1 cellular context compared by ENCODE assay signal in the genomic region with DNA sequence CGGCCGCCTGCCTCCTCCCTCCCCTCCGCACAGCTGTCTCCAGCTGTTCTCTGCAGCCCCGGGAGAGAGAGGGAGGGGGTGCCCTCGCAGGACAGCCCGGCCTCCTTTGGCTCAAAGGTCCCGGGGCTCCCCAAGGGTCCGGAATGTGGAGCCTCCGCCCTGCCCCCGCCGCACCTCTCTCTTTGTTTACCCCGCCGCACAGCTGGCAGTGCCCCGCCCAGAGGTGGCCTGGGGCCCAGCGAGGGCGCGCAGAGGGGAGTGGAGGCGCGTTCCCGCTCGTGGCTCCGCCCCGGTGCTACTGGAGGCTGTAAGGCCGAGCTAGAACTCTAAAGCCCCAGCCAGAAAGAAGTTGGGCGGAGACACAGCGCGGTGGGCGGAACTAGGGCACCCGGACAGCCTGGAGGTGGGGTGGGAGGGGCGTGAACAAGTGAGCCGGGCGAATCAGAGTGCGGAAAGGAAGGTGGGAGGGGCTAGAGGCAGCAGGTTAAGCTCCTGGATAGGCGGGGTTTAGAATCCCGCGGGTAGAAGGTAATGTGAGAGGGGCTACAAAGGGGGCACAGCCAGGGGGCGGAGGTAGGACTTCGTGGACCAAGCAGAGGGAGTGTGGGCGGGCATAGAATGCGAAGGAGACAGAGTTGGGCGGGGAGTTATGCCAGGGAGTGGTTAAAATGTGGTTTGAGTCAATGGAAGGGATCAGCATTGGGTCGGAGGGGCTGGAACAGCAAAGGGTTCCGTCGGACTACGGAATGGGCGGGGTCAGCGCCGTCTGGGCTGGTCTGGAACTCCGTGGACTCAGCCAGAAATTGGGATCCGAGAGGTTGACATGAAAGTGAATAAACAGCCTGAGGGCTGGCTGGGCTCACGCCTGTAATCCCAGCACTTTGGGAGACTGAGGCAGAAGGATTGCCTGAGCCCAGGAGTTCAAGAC.
A peak's percentile ranks its signal among the peaks of the same experiment; 100 is the strongest.
TF ChIP-seq lines count a peak whose summit lies in the region.

No MANE protein-coding gene starts in this region.

TF ChIP-seq in HepG2, 621 proteins besides CTCF, POLR2A, EP300 and RAD21 (continued from another document and continues in another):
- TF ChIP-seq REST (IDR thresholded peaks at IDR 0.05; ENCODE audit: borderline replicate concordance in 1 of 2, low read depth in 1 of 2, low read length in 2 of 2): peak in 1 of 2 experiments; percentile 47; a peak in 2 of 4 replicates
- TF ChIP-seq ZNF224 (CRISPR knock-in tag; IDR thresholded peaks at IDR 0.05): no peak
- TF ChIP-seq, protein P1, sequence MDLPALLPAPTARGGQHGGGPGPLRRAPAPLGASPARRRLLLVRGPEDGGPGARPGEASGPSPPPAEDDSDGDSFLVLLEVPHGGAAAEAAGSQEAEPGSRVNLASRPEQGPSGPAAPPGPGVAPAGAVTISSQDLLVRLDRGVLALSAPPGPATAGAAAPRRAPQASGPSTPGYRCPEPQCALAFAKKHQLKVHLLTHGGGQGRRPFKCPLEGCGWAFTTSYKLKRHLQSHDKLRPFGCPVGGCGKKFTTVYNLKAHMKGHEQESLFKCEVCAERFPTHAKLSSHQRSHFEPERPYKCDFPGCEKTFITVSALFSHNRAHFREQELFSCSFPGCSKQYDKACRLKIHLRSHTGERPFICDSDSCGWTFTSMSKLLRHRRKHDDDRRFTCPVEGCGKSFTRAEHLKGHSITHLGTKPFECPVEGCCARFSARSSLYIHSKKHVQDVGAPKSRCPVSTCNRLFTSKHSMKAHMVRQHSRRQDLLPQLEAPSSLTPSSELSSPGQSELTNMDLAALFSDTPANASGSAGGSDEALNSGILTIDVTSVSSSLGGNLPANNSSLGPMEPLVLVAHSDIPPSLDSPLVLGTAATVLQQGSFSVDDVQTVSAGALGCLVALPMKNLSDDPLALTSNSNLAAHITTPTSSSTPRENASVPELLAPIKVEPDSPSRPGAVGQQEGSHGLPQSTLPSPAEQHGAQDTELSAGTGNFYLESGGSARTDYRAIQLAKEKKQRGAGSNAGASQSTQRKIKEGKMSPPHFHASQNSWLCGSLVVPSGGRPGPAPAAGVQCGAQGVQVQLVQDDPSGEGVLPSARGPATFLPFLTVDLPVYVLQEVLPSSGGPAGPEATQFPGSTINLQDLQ (CRISPR knock-in tag; IDR thresholded peaks at IDR 0.05): no peak
- no peak for TF ChIP-seq HCFC1 (IDR thresholded peaks at IDR 0.05; ENCODE audit: low read depth, low read length)
- TF ChIP-seq NR0B2 (CRISPR knock-in tag; IDR thresholded peaks at IDR 0.05): 0 out of 2 replicates have a peak, but pooled peaks have one; percentile 54
- TF ChIP-seq AGO2 (optimal IDR thresholded peaks at IDR 0.05; ENCODE audit: low read depth, low read length): peak; percentile 20
- no peak for TF ChIP-seq LBX2 (CRISPR knock-in tag; IDR thresholded peaks at IDR 0.05; ENCODE audit: borderline replicate concordance)
- peak; percentile 97 for TF ChIP-seq POGK (CRISPR knock-in tag; conservative IDR thresholded peaks at IDR 0.05)
- TF ChIP-seq ZNF546 (CRISPR knock-in tag; conservative IDR thresholded peaks at IDR 0.05): no peak
- TF ChIP-seq, protein P2, sequence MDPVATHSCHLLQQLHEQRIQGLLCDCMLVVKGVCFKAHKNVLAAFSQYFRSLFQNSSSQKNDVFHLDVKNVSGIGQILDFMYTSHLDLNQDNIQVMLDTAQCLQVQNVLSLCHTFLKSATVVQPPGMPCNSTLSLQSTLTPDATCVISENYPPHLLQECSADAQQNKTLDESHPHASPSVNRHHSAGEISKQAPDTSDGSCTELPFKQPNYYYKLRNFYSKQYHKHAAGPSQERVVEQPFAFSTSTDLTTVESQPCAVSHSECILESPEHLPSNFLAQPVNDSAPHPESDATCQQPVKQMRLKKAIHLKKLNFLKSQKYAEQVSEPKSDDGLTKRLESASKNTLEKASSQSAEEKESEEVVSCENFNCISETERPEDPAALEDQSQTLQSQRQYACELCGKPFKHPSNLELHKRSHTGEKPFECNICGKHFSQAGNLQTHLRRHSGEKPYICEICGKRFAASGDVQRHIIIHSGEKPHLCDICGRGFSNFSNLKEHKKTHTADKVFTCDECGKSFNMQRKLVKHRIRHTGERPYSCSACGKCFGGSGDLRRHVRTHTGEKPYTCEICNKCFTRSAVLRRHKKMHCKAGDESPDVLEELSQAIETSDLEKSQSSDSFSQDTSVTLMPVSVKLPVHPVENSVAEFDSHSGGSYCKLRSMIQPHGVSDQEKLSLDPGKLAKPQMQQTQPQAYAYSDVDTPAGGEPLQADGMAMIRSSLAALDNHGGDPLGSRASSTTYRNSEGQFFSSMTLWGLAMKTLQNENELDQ (CRISPR knock-in tag; IDR thresholded peaks at IDR 0.05; ENCODE audit: borderline replicate concordance): no peak
- TF ChIP-seq, protein P3, sequence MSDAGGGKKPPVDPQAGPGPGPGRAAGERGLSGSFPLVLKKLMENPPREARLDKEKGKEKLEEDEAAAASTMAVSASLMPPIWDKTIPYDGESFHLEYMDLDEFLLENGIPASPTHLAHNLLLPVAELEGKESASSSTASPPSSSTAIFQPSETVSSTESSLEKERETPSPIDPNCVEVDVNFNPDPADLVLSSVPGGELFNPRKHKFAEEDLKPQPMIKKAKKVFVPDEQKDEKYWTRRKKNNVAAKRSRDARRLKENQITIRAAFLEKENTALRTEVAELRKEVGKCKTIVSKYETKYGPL (CRISPR knock-in tag; IDR thresholded peaks at IDR 0.05): no peak
- TF ChIP-seq EED (CRISPR knock-in tag; IDR thresholded peaks at IDR 0.05): no peak
- no peak for TF ChIP-seq ZNF441 (CRISPR knock-in tag; IDR thresholded peaks at IDR 0.05; ENCODE audit: borderline replicate concordance)
- peak; percentile 97 for TF ChIP-seq SP4 (CRISPR knock-in tag; IDR thresholded peaks at IDR 0.05)
- TF ChIP-seq PATZ1 (CRISPR knock-in tag; IDR thresholded peaks at IDR 0.05): peak; percentile 98
- TF ChIP-seq, protein P4, sequence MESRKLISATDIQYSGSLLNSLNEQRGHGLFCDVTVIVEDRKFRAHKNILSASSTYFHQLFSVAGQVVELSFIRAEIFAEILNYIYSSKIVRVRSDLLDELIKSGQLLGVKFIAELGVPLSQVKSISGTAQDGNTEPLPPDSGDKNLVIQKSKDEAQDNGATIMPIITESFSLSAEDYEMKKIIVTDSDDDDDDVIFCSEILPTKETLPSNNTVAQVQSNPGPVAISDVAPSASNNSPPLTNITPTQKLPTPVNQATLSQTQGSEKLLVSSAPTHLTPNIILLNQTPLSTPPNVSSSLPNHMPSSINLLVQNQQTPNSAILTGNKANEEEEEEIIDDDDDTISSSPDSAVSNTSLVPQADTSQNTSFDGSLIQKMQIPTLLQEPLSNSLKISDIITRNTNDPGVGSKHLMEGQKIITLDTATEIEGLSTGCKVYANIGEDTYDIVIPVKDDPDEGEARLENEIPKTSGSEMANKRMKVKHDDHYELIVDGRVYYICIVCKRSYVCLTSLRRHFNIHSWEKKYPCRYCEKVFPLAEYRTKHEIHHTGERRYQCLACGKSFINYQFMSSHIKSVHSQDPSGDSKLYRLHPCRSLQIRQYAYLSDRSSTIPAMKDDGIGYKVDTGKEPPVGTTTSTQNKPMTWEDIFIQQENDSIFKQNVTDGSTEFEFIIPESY (CRISPR knock-in tag; IDR thresholded peaks at IDR 0.05): peak; percentile 77
- peak; percentile 57; the same call in 1 of the 2 replicates for TF ChIP-seq ZNF101 (CRISPR knock-in tag; IDR thresholded peaks at IDR 0.05; ENCODE audit: borderline replicate concordance, low read depth)
- no peak for TF ChIP-seq ZSCAN30 (CRISPR knock-in tag; IDR thresholded peaks at IDR 0.05)
- TF ChIP-seq ZSCAN21 (CRISPR knock-in tag; IDR thresholded peaks at IDR 0.05; ENCODE audit: borderline replicate concordance): peak; percentile 40; the same call in 1 of the 2 replicates
- TF ChIP-seq THAP8 (CRISPR knock-in tag; IDR thresholded peaks at IDR 0.05; ENCODE audit: borderline replicate concordance): no peak; the same call in 1 of the 2 replicates
- no peak for TF ChIP-seq ZNF557 (CRISPR knock-in tag; IDR thresholded peaks at IDR 0.05)
- no peak for TF ChIP-seq ZNF276 (CRISPR knock-in tag; IDR thresholded peaks at IDR 0.05; ENCODE audit: low read depth)
- no peak for TF ChIP-seq ZNF382 (CRISPR knock-in tag; IDR thresholded peaks at IDR 0.05; ENCODE audit: borderline replicate concordance)
- TF ChIP-seq ZBTB34 (CRISPR knock-in tag; IDR thresholded peaks at IDR 0.05): no peak; the same call in 1 of the 2 replicates
- TF ChIP-seq NFKBIZ (CRISPR knock-in tag; IDR thresholded peaks at IDR 0.05): no peak; the same call in 1 of the 2 replicates
- no peak for TF ChIP-seq HOXA7 (CRISPR knock-in tag; IDR thresholded peaks at IDR 0.05)
- no peak for TF ChIP-seq IKZF4 (CRISPR knock-in tag; IDR thresholded peaks at IDR 0.05; ENCODE audit: borderline replicate concordance, low read depth, not compliant biosample characterization)
